Comparison of ENCODE assay signal across 19 cellular contexts in the genomic region with DNA sequence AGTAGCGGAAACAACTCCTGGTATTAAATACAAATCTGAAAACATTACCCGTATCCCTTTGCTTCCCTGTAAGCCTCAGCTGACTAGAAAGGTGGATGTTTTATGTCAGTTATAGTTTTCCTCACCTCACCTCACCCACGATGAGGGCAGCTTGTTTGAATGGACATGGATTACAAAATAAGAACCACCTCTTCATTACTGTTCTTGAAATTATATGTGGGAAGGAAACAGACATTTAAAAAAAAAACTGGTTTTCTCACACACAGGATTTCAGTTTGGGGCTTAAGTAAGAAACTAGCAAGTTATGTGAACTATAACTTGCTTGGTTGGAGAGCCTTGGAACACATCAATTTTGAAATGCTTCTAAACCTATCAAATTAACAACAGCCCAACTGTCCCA.
DNase-seq lines count a peak whose midpoint lies in the region; ATAC-seq, FAIRE-seq and TF ChIP-seq lines count a peak whose summit lies in the region.
"Had no signal": no experiment of that assay in that cellular context is flagged by ENCODE, and none has a peak within 500 bp of the region (broad histone marks: within the 10 kb centered on the region; RNA-seq: fewer than 3 reads in every experiment).

No MANE protein-coding gene starts in this region.

- H3K79me2 ChIP-seq in HepG2 (ENCODE audit: insufficient read depth, low read length): no peaks in the 10 kb centered on the region
- H3K79me2 ChIP-seq in neural progenitor cell (ENCODE audit: low read depth): peaks cover 30% of the 10 kb centered on the region

- H3K9me3 ChIP-seq in right lobe of liver (no peaks in the 10 kb centered on the region), HepG2 (ENCODE audit: low read length) (no peaks in the 10 kb centered on the region), ectodermal cell (ENCODE audit: control insufficient read depth, low read length) (no peaks in the 10 kb centered on the region), neural progenitor cell (ENCODE audit: low read depth) (no peaks in the 10 kb centered on the region), vagina (no peaks in the 10 kb centered on the region)
- H3K9me3 ChIP-seq: breast epithelium, tibial artery had no signal

- no TSS peak for BruUV-seq in HepG2 (replicated peaks; lab: Mats Ljungman, UMichigan)

- H3K27ac ChIP-seq in right lobe of liver (peak overlapping the region in 1 of 3 donors; percentile 8), HepG2 (ENCODE audit: extremely low read length, insufficient read depth, low read length) (no peak overlapping the region), ectodermal cell (ENCODE audit: insufficient read depth, low read depth, low read length, poor library complexity, severe bottlenecking) (no peak overlapping the region), neural progenitor cell (no peak overlapping the region), vagina (peak overlapping the region; percentile 44)

- H3K9me3 Mint-ChIP-seq in neural progenitor cell: no peaks in the 10 kb centered on the region
- H3K9me3 Mint-ChIP-seq: effector memory CD8-positive, alpha-beta T cell; T-helper 2 cell treated with Interferon-gamma antibody and Interleukin-4, amounts not matched to agents 5 μg/mL and 100 μg/mL, for 36 hours had no signal

- H3K27ac Mint-ChIP-seq in neural progenitor cell: no peak overlapping the region
- H3K27ac Mint-ChIP-seq: effector memory CD8-positive, alpha-beta T cell; progenitor cell of endocrine pancreas; T-helper 2 cell treated with Interferon-gamma antibody and Interleukin-4, amounts not matched to agents 5 μg/mL and 100 μg/mL, for 36 hours had no signal

- FAIRE-seq in HepG2 (lab: Jason Lieb, UNC): no peak

- TF ChIP-seq CTCF in right lobe of liver (IDR thresholded peaks at IDR 0.05) (no peak), HepG2 (CRISPR knock-in tag; IDR thresholded peaks at IDR 0.05) (no peak), neural progenitor cell (IDR thresholded peaks at IDR 0.05) (no peak), vagina (IDR thresholded peaks at IDR 0.05) (no peak)

- no peaks in the 10 kb centered on the region for H3K27me3 Mint-ChIP-seq in neural progenitor cell (ENCODE audit: insufficient read depth, low read depth)
- H3K27me3 Mint-ChIP-seq: effector memory CD8-positive, alpha-beta T cell; progenitor cell of endocrine pancreas had no signal

- peaks cover 23% of the 10 kb centered on the region for H3F3A ChIP-seq in neural progenitor cell (ENCODE audit: low read depth)

- no peak overlapping the region for H3K9ac ChIP-seq in HepG2 (ENCODE audit: insufficient read depth, low read depth, low read length)
- H3K9ac ChIP-seq in neural progenitor cell: peak overlapping the region; percentile 68

- H3K36me3 ChIP-seq in right lobe of liver: no peaks in the 10 kb centered on the region
- no peaks in the 10 kb centered on the region for H3K36me3 ChIP-seq in HepG2 (replicated peaks in 1 of 2; ENCODE audit: control insufficient read depth in 1 of 2, insufficient read depth in 2 of 2, low read length in 2 of 2)
- peaks cover 2% of the 10 kb centered on the region for H3K36me3 ChIP-seq in ectodermal cell (ENCODE audit: control insufficient read depth, insufficient read depth, low read length)
- no peaks in the 10 kb centered on the region for H3K36me3 ChIP-seq in neural progenitor cell
- H3K36me3 ChIP-seq in vagina: no peaks in the 10 kb centered on the region
- H3K36me3 ChIP-seq: breast epithelium, tibial artery had no signal

- WGBS in right lobe of liver (ENCODE audit: insufficient coverage, low coverage, low lambda C conversion rate, missing lambda C conversion rate): 51% methylated on average over 3 of the region's 3 CpGs
- 45% methylated on average over 3 of the region's 3 CpGs for WGBS in HepG2 (ENCODE audit: low lambda C conversion rate)
- 88% methylated on average over 2 of the region's 3 CpGs; no CpG with 5 or more reads in 1 of the 2 experiments for WGBS in ectodermal cell, 2 experiments

- no peak for ATAC-seq in right lobe of liver
- ATAC-seq in HepG2: no peak
- no peak for ATAC-seq in HG03432 (IDR thresholded peaks at IDR 0.05; ENCODE audit: unreplicated experiment)
- ATAC-seq: effector memory CD8-positive, alpha-beta T cell had no signal

- H3K4me1 Mint-ChIP-seq in neural progenitor cell: peaks cover 13% of the 10 kb centered on the region

- H3K4me2 ChIP-seq in HepG2 (ENCODE audit: low read depth, low read length) (no peak overlapping the region), neural progenitor cell (peak overlapping the region; percentile 82)

- H3K4me3 ChIP-seq in right lobe of liver: peak overlapping the region in 2 of 3 donors; percentile 9 to 18
- no peak overlapping the region for H3K4me3 ChIP-seq in HepG2 (replicated peaks in 1 of 3; ENCODE audit: insufficient read depth in 1 of 3, low read depth in 2 of 3, low read length in 3 of 3)
- H3K4me3 ChIP-seq in ectodermal cell (ENCODE audit: insufficient read depth, low read depth, low read length): peak overlapping the region; percentile 45
- H3K4me3 ChIP-seq in neural progenitor cell: peak overlapping the region; percentile 75
- H3K4me3 ChIP-seq in vagina: peak overlapping the region in 1 of 2 donors; percentile 22
- H3K4me3 ChIP-seq: tibial artery had no signal

- H3K36me3 Mint-ChIP-seq in neural progenitor cell: peaks cover 6% of the 10 kb centered on the region

- intact Hi-C loops in right lobe of liver (cut with DNase I): no loop called here
- intact Hi-C loops in HepG2 (cut with micrococcal nuclease; ENCODE audit: unreplicated experiment): no loop called here
- intact Hi-C loops in vagina (cut with DNase I): no loop called here

- H4K20me1 ChIP-seq in HepG2 (ENCODE audit: insufficient read depth, low read length) (no peaks in the 10 kb centered on the region), neural progenitor cell (ENCODE audit: low read depth) (no peaks in the 10 kb centered on the region)

- no peak overlapping the region for H2AFZ ChIP-seq in HepG2 (ENCODE audit: low read length)
- peak overlapping the region; percentile 63 for H2AFZ ChIP-seq in neural progenitor cell (replicated peaks)

- no peak for DNase-seq in right lobe of liver
- DNase-seq in HepG2 (ENCODE audit: low spot score): no peak
- DNase-seq in neural progenitor cell (ENCODE audit: low spot score): no peak
- DNase-seq in vagina (ENCODE audit: extremely low spot score in 2 of 2): no peak
- DNase-seq in NCI-H1417 treated with DMSO at 0.1 percent for 48 hours (lab: John Stamatoyannopoulos, UW): no peak
- no peak for DNase-seq in OCI-M2 (lab: John Stamatoyannopoulos, UW; ENCODE audit: unreplicated experiment)
- DNase-seq: activated CD4-positive, alpha-beta T cell treated with anti-CD3 and anti-CD28 coated beads for 1 hour; activated CD8-positive, alpha-beta memory T cell treated with anti-CD3 and anti-CD28 coated beads, Interleukin-2, amount 50 U/mL, for 4 hours; activated naive CD4-positive, alpha-beta T cell treated with Interleukin-2 at 50 U/mL for 16 hours; effector memory CD8-positive, alpha-beta T cell; GF-D8; NCI-H748 treated with DMSO at 0.1 percent for 48 hours; stimulated activated CD4-positive, alpha-beta T cell treated with anti-CD3 and anti-CD28 coated beads, Interleukin-2, amount 100 ng/mL, for 24 hours; tibial artery had no signal

- in situ Hi-C loops in HepG2 (cut with HindIII; ENCODE audit: extremely low pct_ligation_motif_present, low pct_unique_long_range_greater_than_20kb): no loop called here

- TF ChIP-seq EP300 in HepG2 (IDR thresholded peaks at IDR 0.05; ENCODE audit: low read depth in 2 of 2, low read length in 2 of 2) (no peak), HepG2 (CRISPR knock-in tag; IDR thresholded peaks at IDR 0.05; ENCODE audit: borderline replicate concordance) (no peak)

- H3K27me3 ChIP-seq in right lobe of liver (no peaks in the 10 kb centered on the region), HepG2 (ENCODE audit: control insufficient read depth in 1 of 2, insufficient read depth in 2 of 2, low read length in 2 of 2) (no peaks in the 10 kb centered on the region; a peak in 1 of 5 replicates), ectodermal cell (ENCODE audit: control insufficient read depth, insufficient read depth, low read length, poor library complexity, severe bottlenecking) (no peaks in the 10 kb centered on the region), neural progenitor cell (no peaks in the 10 kb centered on the region), vagina (no peaks in the 10 kb centered on the region)
- H3K27me3 ChIP-seq: breast epithelium, tibial artery had no signal

- H3K4me1 ChIP-seq in right lobe of liver: peaks cover 0 to 3% (median 1%) of the 10 kb centered on the region in 4 donors
- H3K4me1 ChIP-seq in HepG2 (ENCODE audit: insufficient read depth, low read length): 0 out of 2 replicates have a peak, but pooled peaks cover 8% of the 10 kb centered on the region
- peaks cover 15% of the 10 kb centered on the region for H3K4me1 ChIP-seq in ectodermal cell (ENCODE audit: control insufficient read depth, insufficient read depth, low read length)
- H3K4me1 ChIP-seq in neural progenitor cell: peaks cover 31% of the 10 kb centered on the region
- peaks cover 24% of the 10 kb centered on the region for H3K4me1 ChIP-seq in vagina
- H3K4me1 ChIP-seq: breast epithelium had no signal

- H3K4me3 Mint-ChIP-seq in neural progenitor cell: no peak overlapping the region
- H3K4me3 Mint-ChIP-seq: effector memory CD8-positive, alpha-beta T cell; T-helper 2 cell treated with Interferon-gamma antibody and Interleukin-4, amounts not matched to agents 5 μg/mL and 100 μg/mL, for 36 hours had no signal

- CTCF ChIA-PET in HepG2 (lab: Yijun Ruan, JAX; ENCODE audit: low intra/inter-chr PET ratio, low total read pairs): no interaction called here

- TF ChIP-seq POLR2A in right lobe of liver (IDR thresholded peaks at IDR 0.05): no peak
- no peak for TF ChIP-seq POLR2A in HepG2 (IDR thresholded peaks at IDR 0.05; ENCODE audit: insufficient read depth in 1 of 2, low read depth in 2 of 2, low read length in 2 of 2)
- no peak for TF ChIP-seq POLR2A in vagina (IDR thresholded peaks at IDR 0.05)

- TF ChIP-seq RAD21 in HepG2 (CRISPR knock-in tag; IDR thresholded peaks at IDR 0.05): no peak

- POLR2A ChIA-PET in HepG2 (lab: Yijun Ruan, JAX): no interaction called here

TF ChIP-seq in HepG2, 621 proteins besides CTCF, POLR2A, EP300 and RAD21 (continues in another document):
- TF ChIP-seq ARNTL (CRISPR knock-in tag; IDR thresholded peaks at IDR 0.05): no peak
- no peak for TF ChIP-seq SPEN (CRISPR knock-in tag; IDR thresholded peaks at IDR 0.05; ENCODE audit: low read depth)
- TF ChIP-seq, protein P1, sequence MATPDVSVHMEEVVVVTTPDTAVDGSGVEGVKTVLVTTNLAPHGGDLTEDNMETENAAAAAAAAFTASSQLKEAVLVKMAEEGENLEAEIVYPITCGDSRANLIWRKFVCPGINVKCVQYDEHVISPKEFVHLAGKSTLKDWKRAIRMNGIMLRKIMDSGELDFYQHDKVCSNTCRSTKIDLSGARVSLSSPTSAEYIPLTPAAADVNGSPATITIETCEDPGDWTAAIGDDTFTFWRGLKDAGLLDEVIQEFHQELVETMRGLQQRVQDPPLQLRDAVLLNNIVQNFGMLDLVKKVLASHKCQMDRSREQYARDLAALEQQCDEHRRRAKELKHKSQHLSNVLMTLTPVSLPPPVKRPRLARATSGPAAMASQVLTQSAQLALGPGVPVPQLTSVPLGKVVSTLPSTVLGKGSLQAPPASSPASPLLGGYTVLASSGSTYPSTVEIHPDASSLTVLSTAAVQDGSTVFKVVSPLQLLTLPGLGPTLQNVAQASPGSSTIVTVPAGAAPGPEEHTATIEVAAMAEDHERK (CRISPR knock-in tag; IDR thresholded peaks at IDR 0.05; ENCODE audit: low read depth): no peak
- TF ChIP-seq ZNF547 (CRISPR knock-in tag; IDR thresholded peaks at IDR 0.05): no peak

Comparison
In these comparisons a context has a peak if more than half of its experiments do, and no peak if none do; other contexts are left out.
1. H3K4me3 ChIP-seq: peak in right lobe of liver (2 of 3), ectodermal cell (single experiment) and neural progenitor cell (single experiment); none in HepG2 (0 of 3).